Comparison of ENCODE assay signal across 1 cellular context in genomic region chr1:233112184-233113008, GRCh38.
TF ChIP-seq lines count a peak whose summit lies in the region.

No MANE protein-coding gene starts in this region.

TF ChIP-seq in A549, 52 proteins besides CTCF, POLR2A, EP300 and RAD21 (continued from another document):
- TF ChIP-seq HOXB5 (CRISPR knock-in tag; IDR thresholded peaks at IDR 0.05): peak; percentile 64; the same call in 1 of the 2 replicates
